ENCODE assay signal across 20 cellular contexts in the genomic region with DNA sequence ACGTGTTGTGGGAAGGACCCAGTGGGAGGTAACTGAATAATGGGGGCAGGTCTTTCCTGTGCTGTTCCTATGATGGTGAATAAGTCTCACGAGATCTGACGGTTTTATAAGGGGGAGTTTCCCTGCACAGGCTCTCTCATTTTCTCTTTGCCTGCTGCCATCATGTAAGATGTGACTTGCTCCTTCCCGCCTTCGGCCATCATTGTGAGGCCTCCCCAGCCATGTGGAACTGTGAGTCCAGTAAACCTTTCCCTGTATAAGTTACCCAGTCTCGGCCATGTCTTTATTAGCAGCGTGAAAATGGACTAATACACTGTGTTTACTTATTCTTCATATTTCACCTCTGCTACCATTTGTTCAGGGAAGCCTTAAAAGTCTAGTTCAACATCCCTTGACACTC. TPM values are rescaled to one million over a fixed set of nuclear protein-coding genes. Genes with fewer than 3 reads are reported as not detected.
A peak's percentile ranks its signal among the peaks of the same experiment; 100 is the strongest.
DNase-seq lines count a peak whose midpoint lies in the region; FAIRE-seq and TF ChIP-seq lines count a peak whose summit lies in the region.
"Had no signal": no experiment of that assay in that cellular context is flagged by ENCODE, and none has a peak within 500 bp of the region (broad histone marks: within the 10 kb centered on the region; RNA-seq: fewer than 3 reads in every experiment).

No MANE protein-coding gene starts in this region.

- POLR2A ChIA-PET in Caco-2 (lab: Charles Lee), result no interaction called here

- H3K36me3 ChIP-seq in Caco-2 (ENCODE audit: control insufficient read depth, insufficient read depth, low read length), result peaks cover 7% of the 10 kb centered on the region
- H3K36me3 ChIP-seq in trophoblast cell (ENCODE audit: control insufficient read depth in 1 of 2, insufficient read depth in 2 of 2, low read length in 2 of 2), result peaks cover 0 to 2% of the 10 kb centered on the region in 2 experiments
- H3K36me3 ChIP-seq in sigmoid colon, result peaks cover 0 to 3% (median 0%) of the 10 kb centered on the region in 4 donors

- no peak overlapping the region for H3K23ac ChIP-seq in trophoblast cell (ENCODE audit: low read length)

- H3K79me1 ChIP-seq in trophoblast cell (ENCODE audit: low read length), result peaks cover 2% of the 10 kb centered on the region

- no peak overlapping the region for H3K4ac ChIP-seq in trophoblast cell (ENCODE audit: low read depth, low read length)

- H2AK5ac ChIP-seq in trophoblast cell (ENCODE audit: low read length), result no peak overlapping the region

- no peak for TF ChIP-seq EP300 in sigmoid colon (IDR thresholded peaks at IDR 0.05)

- no peak overlapping the region for H3K4me3 ChIP-seq in Caco-2 (ENCODE audit: low read depth, low read length)
- H3K4me3 ChIP-seq in trophoblast cell (ENCODE audit: low read depth, low read length), result no peak overlapping the region
- no peak overlapping the region for H3K4me3 ChIP-seq in sigmoid colon
- H3K4me3 ChIP-seq: SK-N-MC had no signal

- H3K4me3 Mint-ChIP-seq in Caco-2 (ENCODE audit: unreplicated experiment) (no peak overlapping the region), IgD-negative memory B cell (peak overlapping the region in 3 of 4 donors; percentile 2 to 70 (median 19)), brain (peak overlapping the region in 3 of 5 experiments; percentile 14 to 88 (median 83)), neural crest cell (peak overlapping the region; percentile 81)

- H3K9me3 Mint-ChIP-seq in Caco-2 (ENCODE audit: unreplicated experiment) (peaks cover 35% of the 10 kb centered on the region), IgD-negative memory B cell (peaks cover 0 to 14% (median 2%) of the 10 kb centered on the region in 3 donors), brain (peaks cover 18 to 46% (median 21%) of the 10 kb centered on the region in 5 experiments), neural crest cell (peaks cover 18% of the 10 kb centered on the region)

- H4K8ac ChIP-seq in trophoblast cell (ENCODE audit: low read depth, low read length), result no peak overlapping the region

- no peak overlapping the region for H3K4me2 ChIP-seq in trophoblast cell (ENCODE audit: low read length)

- H3K27ac Mint-ChIP-seq in Caco-2 (ENCODE audit: unreplicated experiment) (peak overlapping the region; percentile 5), IgD-negative memory B cell (no peak overlapping the region), brain (no peak overlapping the region), neural crest cell (ENCODE audit: unreplicated experiment) (no peak overlapping the region)

- no CpG with 5 or more reads among the region's 7 CpGs for WGBS in trophoblast cell (ENCODE audit: extremely low coverage, insufficient coverage, insufficient read length)
- WGBS in sigmoid colon, 2 donors, result 96% methylated on average over 7 of the region's 7 CpGs

- no peak overlapping the region for H2BK5ac ChIP-seq in trophoblast cell (ENCODE audit: low read depth, low read length, poor library complexity)

- no peak overlapping the region for H2AFZ ChIP-seq in trophoblast cell (ENCODE audit: insufficient read depth, low read length, poor library complexity)

- H3K27ac ChIP-seq in trophoblast cell (ENCODE audit: low read depth, low read length) (no peak overlapping the region), sigmoid colon (no peak overlapping the region)
- H3K27ac ChIP-seq: C4-2B, SK-N-MC had no signal

- peaks cover 11% of the 10 kb centered on the region for H3K4me1 ChIP-seq in Caco-2
- H3K4me1 ChIP-seq in trophoblast cell (ENCODE audit: control insufficient read depth in 1 of 2, insufficient read depth in 2 of 2, low read length in 2 of 2), result peaks cover 3 to 12% of the 10 kb centered on the region in 2 experiments
- peaks cover 0 to 24% (median 19%) of the 10 kb centered on the region in 4 donors for H3K4me1 ChIP-seq in sigmoid colon

- H3K36me3 Mint-ChIP-seq in Caco-2 (ENCODE audit: insufficient read depth, unreplicated experiment), result peaks cover 59% of the 10 kb centered on the region
- H3K36me3 Mint-ChIP-seq in IgD-negative memory B cell, result peaks cover 14% of the 10 kb centered on the region
- H3K36me3 Mint-ChIP-seq in brain, result peaks cover 28% of the 10 kb centered on the region
- peaks cover 37% of the 10 kb centered on the region for H3K36me3 Mint-ChIP-seq in neural crest cell (ENCODE audit: low read depth)

- no peak overlapping the region for H2BK12ac ChIP-seq in trophoblast cell (ENCODE audit: low read length)

- TF ChIP-seq POLR2A in sigmoid colon (IDR thresholded peaks at IDR 0.05), result no peak

- no peak overlapping the region for H4K12ac ChIP-seq in trophoblast cell (ENCODE audit: low read depth, low read length)

- no peak overlapping the region for H3K14ac ChIP-seq in trophoblast cell (ENCODE audit: low read length)

- FAIRE-seq in D721Med (lab: Jason Lieb, UNC), result no peak

- H3K9me3 ChIP-seq in Caco-2 (peaks cover 35% of the 10 kb centered on the region), trophoblast cell (ENCODE audit: insufficient read depth, low read depth, low read length) (peaks cover 4% of the 10 kb centered on the region), sigmoid colon (no peaks in the 10 kb centered on the region)

- CTCF ChIA-PET in Caco-2 (lab: Charles Lee), result no interaction called here

- H2BK120ac ChIP-seq in trophoblast cell (ENCODE audit: insufficient read depth, low read length, poor library complexity), result no peak overlapping the region

- H3K79me2 ChIP-seq in trophoblast cell (ENCODE audit: control insufficient read depth, insufficient read depth, low read length, poor library complexity), result peaks cover 4% of the 10 kb centered on the region

- intact Hi-C loops in Caco-2 (cut with micrococcal nuclease; ENCODE audit: unreplicated experiment) (no loop called here), sigmoid colon (cut with DNase I) (no loop called here)

- H3K9ac ChIP-seq in trophoblast cell (ENCODE audit: low read length), result no peak overlapping the region

- peaks cover 12% of the 10 kb centered on the region for H3K4me1 Mint-ChIP-seq in Caco-2 (ENCODE audit: low read depth, unreplicated experiment)
- peaks cover 10 to 15% (median 12%) of the 10 kb centered on the region in 3 donors for H3K4me1 Mint-ChIP-seq in IgD-negative memory B cell
- H3K4me1 Mint-ChIP-seq in brain, result peaks cover 27% of the 10 kb centered on the region
- H3K4me1 Mint-ChIP-seq in neural crest cell, result peaks cover 16% of the 10 kb centered on the region

- no peaks in the 10 kb centered on the region for H3K27me3 ChIP-seq in Caco-2 (replicated peaks; ENCODE audit: control insufficient read depth, insufficient read depth, low read length)
- H3K27me3 ChIP-seq in trophoblast cell (ENCODE audit: insufficient read depth, low read length), result no peaks in the 10 kb centered on the region
- no peaks in the 10 kb centered on the region for H3K27me3 ChIP-seq in sigmoid colon

- no TSS peak for BruUV-seq in Caco-2 (replicated peaks; lab: Mats Ljungman, UMichigan)

- H3K18ac ChIP-seq in trophoblast cell (ENCODE audit: low read length), result no peak overlapping the region

- no peaks in the 10 kb centered on the region for H3K27me3 Mint-ChIP-seq in Caco-2 (ENCODE audit: insufficient read depth, unreplicated experiment)
- H3K27me3 Mint-ChIP-seq in IgD-negative memory B cell, result no peaks in the 10 kb centered on the region
- H3K27me3 Mint-ChIP-seq in brain, result peaks cover 2% of the 10 kb centered on the region
- no peaks in the 10 kb centered on the region for H3K27me3 Mint-ChIP-seq in neural crest cell (ENCODE audit: low read depth)

- DNase-seq in Caco-2 (no peak), neural crest cell (ENCODE audit: low read depth, low spot score) (no peak), trophoblast cell (no peak), D721Med (ENCODE audit: insufficient read length, low spot score) (no peak), sigmoid colon (no peak)
- DNase-seq: ACHN, GDM1, KBM-7, NCI-H1417, NCI-H187, NCI-H2107, NCI-H2227 treated with DMSO at 0.1 percent for 48 hours, NCI-H510A treated with DMSO at 0.1 percent for 48 hours, NCI-H82, OCI-M1, SHP77 had no signal

- TF ChIP-seq CTCF in Caco-2 (IDR thresholded peaks at IDR 0.05; ENCODE audit: insufficient read depth in 1 of 2, low read depth in 1 of 2, low read length in 1 of 2, severe bottlenecking in 1 of 2, unreplicated experiment in 1 of 2) (no peak), brain (conservative IDR thresholded peaks at IDR 0.05) (no peak), neural crest cell (conservative IDR thresholded peaks at IDR 0.05) (no peak), D721Med (IDR thresholded peaks at IDR 0.05; ENCODE audit: insufficient read depth, missing control alignments) (no peak), sigmoid colon (IDR thresholded peaks at IDR 0.05) (no peak)

- H4K91ac ChIP-seq in trophoblast cell (ENCODE audit: low read depth, low read length), result no peak overlapping the region

RNA-seq across cellular contexts. Expression of a gene that starts 2.2 kb away (rescaled TPM):
- total RNA-seq in Caco-2 (2022) (51.4 and 53.4 TPM in 2 replicates), neural crest cell (54.2 and 55.3 TPM in 2 replicates), sigmoid colon (10 to 100 TPM; 13.2 to 25.4 (median 16.0) TPM)
- polyA plus RNA-seq in IgD-negative memory B cell (2.7 TPM), brain (ENCODE audit: insufficient read depth, low read depth, low replicate concordance) (17.7 TPM), sigmoid colon (10 to 100 TPM in 1 of 3 donors, 1 to 10 TPM in 2; 7.8 to 23.4 (median 9.7) TPM)
- 13.5 and 13.7 TPM in 2 replicates for polyA plus RNA-seq in trophoblast cell (2013)

RNA-seq across cellular contexts. Expression of a gene that starts 2.8 kb away (rescaled TPM):
- 56.6 and 60.0 TPM in 2 replicates for total RNA-seq in Caco-2 (2022)
- polyA plus RNA-seq in IgD-negative memory B cell, result 4.6 TPM
- 174 TPM for polyA plus RNA-seq in brain (ENCODE audit: insufficient read depth, low read depth, low replicate concordance)
- 8.1 and 9.5 TPM in 2 replicates for total RNA-seq in neural crest cell
- polyA plus RNA-seq in trophoblast cell (2013), result 2.6 and 3.4 TPM in 2 replicates
- 10 to 100 TPM in 3 of 4 donors, 1 to 10 TPM in 1; 9.7 to 26.6 (median 10.9) TPM for total RNA-seq in sigmoid colon
- polyA plus RNA-seq in sigmoid colon, result 10 to 100 TPM in 2 of 3 donors, 1 to 10 TPM in 1; 9.5 to 20.4 (median 12.6) TPM
